ENCODE assay signal across 33 cellular contexts in genomic region chr3:50926868-50927267, GRCh38.
DNase-seq lines count a peak whose midpoint lies in the region; ATAC-seq and TF ChIP-seq lines count a peak whose summit lies in the region.
"Had no signal": no experiment of that assay in that cellular context is flagged by ENCODE, and none has a peak within 500 bp of the region (broad histone marks: within the 10 kb centered on the region; RNA-seq: fewer than 3 reads in every experiment).

No MANE protein-coding gene starts in this region.

- no peak overlapping the region for H3K23ac ChIP-seq in mesendoderm (ENCODE audit: low read length)

- no peak overlapping the region for H2AK5ac ChIP-seq in mesendoderm (ENCODE audit: low read length)

- H3K18ac ChIP-seq in mesendoderm (ENCODE audit: low read length), result no peak overlapping the region

- peaks cover 6% of the 10 kb centered on the region for H3K4me1 ChIP-seq in CD8-positive, alpha-beta T cell (ENCODE audit: insufficient read depth, low read length)
- peaks cover 8% of the 10 kb centered on the region for H3K4me1 ChIP-seq in mesendoderm (ENCODE audit: control insufficient read depth, low read depth, low read length)
- no peaks in the 10 kb centered on the region for H3K4me1 ChIP-seq in psoas muscle
- H3K4me1 ChIP-seq: BLaER1 treated with 17β-estradiol and CSF1 and Interleukin-3, amounts not matched to agents 10 nM and 100 nM; Caco-2; heart right ventricle; SJCRH30; transverse colon had no signal

- H3K9me3 Mint-ChIP-seq in CD8-positive, alpha-beta T cell, result no peaks in the 10 kb centered on the region
- no peaks in the 10 kb centered on the region for H3K9me3 Mint-ChIP-seq in activated T-helper 17 cell treated with anti-CD3 and anti-CD28 coated beads, Interleukin-2, amount 50 U/mL, for 72 hours
- H3K9me3 Mint-ChIP-seq: activated CD4-positive, alpha-beta T cell treated with anti-CD3 and anti-CD28 coated beads, Interleukin-2, amount 10 ng/mL, durations not matched to agents 24 days and 14 days; activated T-cell treated with anti-CD3 and anti-CD28 coated beads, Interleukin-2, amount 50 U/mL, for 4 hours; natural killer cell treated with Interleukin-12 subunit alpha and Interleukin-12 subunit beta and Interleukin-15 and Interleukin-18, amount 100 ng/mL, for 72 hours had no signal

- H3K79me1 ChIP-seq in mesendoderm (ENCODE audit: low read length), result no peaks in the 10 kb centered on the region

- H3K9me3 ChIP-seq in CD8-positive, alpha-beta T cell (ENCODE audit: low read length), result no peaks in the 10 kb centered on the region
- H3K9me3 ChIP-seq in psoas muscle, result no peaks in the 10 kb centered on the region
- H3K9me3 ChIP-seq: Caco-2, mucosa of descending colon, SJCRH30, transverse colon had no signal

- no peak for TF ChIP-seq CTCF in CD8-positive, alpha-beta T cell (IDR thresholded peaks at IDR 0.05)
- no peak for TF ChIP-seq CTCF in psoas muscle (IDR thresholded peaks at IDR 0.05)

- no peak overlapping the region for H3K4me3 ChIP-seq in CD8-positive, alpha-beta T cell (ENCODE audit: low read depth, low read length)
- H3K4me3 ChIP-seq in mesendoderm (ENCODE audit: low read length) (no peak overlapping the region), psoas muscle (no peak overlapping the region)
- H3K4me3 ChIP-seq: BLaER1 treated with 17β-estradiol and CSF1 and Interleukin-3, amounts not matched to agents 10 nM and 100 nM; heart right ventricle; lung; mucosa of descending colon; SJCRH30; transverse colon had no signal

- H3K4me1 Mint-ChIP-seq in CD8-positive, alpha-beta T cell (ENCODE audit: low read depth), result peaks cover 9% of the 10 kb centered on the region
- peaks cover 5% of the 10 kb centered on the region for H3K4me1 Mint-ChIP-seq in activated T-helper 17 cell treated with anti-CD3 and anti-CD28 coated beads, Interleukin-2, amount 50 U/mL, for 72 hours
- H3K4me1 Mint-ChIP-seq: stimulated activated memory B cell treated with anti-CD40 and anti-IgM and Interleukin-4, amounts not matched to agents 10 μg/mL and 1 μg/mL and 100 μg/mL, for 72 hours had no signal

- peak overlapping the region; percentile 80 for H3K56ac ChIP-seq in mesendoderm (ENCODE audit: low read length)

- no peak for DNase-seq in CD8-positive, alpha-beta T cell
- DNase-seq in HT1080 (ENCODE audit: low read depth), result peak; percentile 7
- peak; percentile 94 for DNase-seq in mesendoderm
- DNase-seq in EL, result no peak
- DNase-seq in psoas muscle, result no peak
- DNase-seq: activated CD4-positive, alpha-beta T cell treated with anti-CD3 and anti-CD28 coated beads, Interleukin-2, amount 10 ng/mL, durations not matched to agents 24 days and 14 days; activated naive CD4-positive, alpha-beta T cell treated with anti-CD3 and anti-CD28 coated beads, Interleukin-2, amount 50 U/mL, for 16 hours; activated T-cell treated with anti-CD3 and anti-CD28 coated beads, Interleukin-2, amount 50 U/mL, for 4 hours; amygdala; brain microvascular endothelial cell; Caco-2; cerebellar nuclear complex; dermis blood vessel endothelial cell; DMS53; GOT3; heart right ventricle; mucosa of descending colon; NCI-H1436 treated with DMSO at 0.1 percent for 48 hours; NCI-H2081 treated with DMSO at 0.1 percent for 48 hours; NCI-H446; NCI-H774; SJCRH30; SW 1271; T1000; transverse colon; WERI-Rb-1 had no signal

- H3K27me3 Mint-ChIP-seq in CD8-positive, alpha-beta T cell (ENCODE audit: low read depth), result peaks cover 15% of the 10 kb centered on the region
- peaks cover 28% of the 10 kb centered on the region for H3K27me3 Mint-ChIP-seq in activated T-helper 17 cell treated with anti-CD3 and anti-CD28 coated beads, Interleukin-2, amount 50 U/mL, for 72 hours

- intact Hi-C loops in CD8-positive, alpha-beta T cell (cut with DNase I, micrococcal nuclease), result no loop called here
- intact Hi-C loops in psoas muscle (cut with DNase I), result no loop called here

- H3K27ac ChIP-seq in CD8-positive, alpha-beta T cell (ENCODE audit: low read depth, low read length), result no peak overlapping the region
- H3K27ac ChIP-seq in mesendoderm (ENCODE audit: low read depth, low read length) (peak overlapping the region; percentile 67), psoas muscle (no peak overlapping the region)
- H3K27ac ChIP-seq: BLaER1 treated with 17β-estradiol and CSF1 and Interleukin-3, amounts not matched to agents 10 nM and 100 nM; brain microvascular endothelial cell; heart right ventricle; SJCRH30; transverse colon; WERI-Rb-1 had no signal

- H2BK120ac ChIP-seq in mesendoderm (ENCODE audit: low read depth, low read length), result no peak overlapping the region

- no peak overlapping the region for H4K5ac ChIP-seq in mesendoderm (ENCODE audit: low read length)

- CTCF ChIA-PET in CD8-positive, alpha-beta T cell (lab: Charles Lee), result no interaction called here

- H3K36me3 ChIP-seq in CD8-positive, alpha-beta T cell (ENCODE audit: insufficient read depth, low read length), result no peaks in the 10 kb centered on the region
- no peaks in the 10 kb centered on the region for H3K36me3 ChIP-seq in mesendoderm (ENCODE audit: control insufficient read depth, insufficient read depth, low read length)
- no peaks in the 10 kb centered on the region for H3K36me3 ChIP-seq in psoas muscle (ENCODE audit: insufficient read depth in 1 of 2, low read depth in 1 of 2)
- H3K36me3 ChIP-seq: BLaER1 treated with 17β-estradiol and CSF1 and Interleukin-3, amounts not matched to agents 10 nM and 100 nM; brain microvascular endothelial cell; heart right ventricle; SJCRH30; transverse colon; WERI-Rb-1 had no signal

- H3K4me2 ChIP-seq in mesendoderm (ENCODE audit: low read length), result no peak overlapping the region
- H3K4me2 ChIP-seq: BLaER1 treated with 17β-estradiol and CSF1 and Interleukin-3, amounts not matched to agents 10 nM and 100 nM had no signal

- POLR2A ChIA-PET in CD8-positive, alpha-beta T cell (lab: Charles Lee), result no interaction called here

- WGBS in mesendoderm (ENCODE audit: extremely low coverage, insufficient coverage, low lambda C conversion rate), result no CpG with 5 or more reads among the region's 2 CpGs
- 4 to 11% (median 9%) methylated on average over 2 of the region's 2 CpGs for WGBS in psoas muscle, 3 donors

- no peak for ATAC-seq in CD8-positive, alpha-beta T cell
- peak; percentile 31 for ATAC-seq in activated T-helper 17 cell treated with anti-CD3 and anti-CD28 coated beads, Interleukin-2, amount 50 U/mL, for 72 hours (replicated peaks)
- ATAC-seq in GM21447 (IDR thresholded peaks at IDR 0.05; ENCODE audit: unreplicated experiment) (no peak), GM18868 (IDR thresholded peaks at IDR 0.05; ENCODE audit: unreplicated experiment) (no peak), psoas muscle (no peak)
- ATAC-seq: activated T-cell treated with anti-CD3 and anti-CD28 coated beads, Interleukin-2, amount 50 U/mL, for 4 hours; heart right ventricle; mucosa of descending colon; natural killer cell treated with Interleukin-12 subunit alpha and Interleukin-12 subunit beta and Interleukin-15 and Interleukin-18, amount 100 ng/mL, for 72 hours; stimulated activated memory B cell treated with anti-CD40 and anti-IgM and Interleukin-4, amounts not matched to agents 10 μg/mL and 1 μg/mL and 100 μg/mL, for 72 hours had no signal

- no peak overlapping the region for H4K8ac ChIP-seq in mesendoderm (ENCODE audit: low read depth, low read length)

- no peak overlapping the region for H3K4me3 Mint-ChIP-seq in CD8-positive, alpha-beta T cell
- H3K4me3 Mint-ChIP-seq in activated T-helper 17 cell treated with anti-CD3 and anti-CD28 coated beads, Interleukin-2, amount 50 U/mL, for 72 hours, result no peak overlapping the region
- H3K4me3 Mint-ChIP-seq: activated CD4-positive, alpha-beta T cell treated with anti-CD3 and anti-CD28 coated beads, Interleukin-2, amount 10 ng/mL, durations not matched to agents 24 days and 14 days; activated T-cell treated with anti-CD3 and anti-CD28 coated beads, Interleukin-2, amount 50 U/mL, for 4 hours; natural killer cell treated with Interleukin-12 subunit alpha and Interleukin-12 subunit beta and Interleukin-15 and Interleukin-18, amount 100 ng/mL, for 72 hours; stimulated activated memory B cell treated with anti-CD40 and anti-IgM and Interleukin-4, amounts not matched to agents 10 μg/mL and 1 μg/mL and 100 μg/mL, for 72 hours had no signal

- peak overlapping the region; percentile 90 for H2BK5ac ChIP-seq in mesendoderm (ENCODE audit: low read length)

- H3K4ac ChIP-seq in mesendoderm (ENCODE audit: low read depth, low read length), result no peak overlapping the region

- H3K36me3 Mint-ChIP-seq in CD8-positive, alpha-beta T cell, result no peaks in the 10 kb centered on the region
- no peaks in the 10 kb centered on the region for H3K36me3 Mint-ChIP-seq in activated T-helper 17 cell treated with anti-CD3 and anti-CD28 coated beads, Interleukin-2, amount 50 U/mL, for 72 hours (ENCODE audit: low read depth)
- H3K36me3 Mint-ChIP-seq: natural killer cell treated with Interleukin-12 subunit alpha and Interleukin-12 subunit beta and Interleukin-15 and Interleukin-18, amount 100 ng/mL, for 72 hours; stimulated activated memory B cell treated with anti-CD40 and anti-IgM and Interleukin-4, amounts not matched to agents 10 μg/mL and 1 μg/mL and 100 μg/mL, for 72 hours had no signal

- no peaks in the 10 kb centered on the region for H3K79me2 ChIP-seq in mesendoderm (ENCODE audit: control insufficient read depth, insufficient read depth, low read length)

- H2BK15ac ChIP-seq in mesendoderm (replicated peaks; ENCODE audit: low read depth), result no peak overlapping the region

- peak overlapping the region; percentile 52 for H3K27ac Mint-ChIP-seq in CD8-positive, alpha-beta T cell
- no peak overlapping the region for H3K27ac Mint-ChIP-seq in activated T-helper 17 cell treated with anti-CD3 and anti-CD28 coated beads, Interleukin-2, amount 50 U/mL, for 72 hours
- H3K27ac Mint-ChIP-seq: activated CD4-positive, alpha-beta T cell treated with anti-CD3 and anti-CD28 coated beads, Interleukin-2, amount 10 ng/mL, durations not matched to agents 24 days and 14 days; natural killer cell treated with Interleukin-12 subunit alpha and Interleukin-12 subunit beta and Interleukin-15 and Interleukin-18, amount 100 ng/mL, for 72 hours; stimulated activated memory B cell treated with anti-CD40 and anti-IgM and Interleukin-4, amounts not matched to agents 10 μg/mL and 1 μg/mL and 100 μg/mL, for 72 hours had no signal

- no peaks in the 10 kb centered on the region for H3K27me3 ChIP-seq in CD8-positive, alpha-beta T cell (ENCODE audit: insufficient read depth, low read length)
- H3K27me3 ChIP-seq in mesendoderm (ENCODE audit: insufficient read depth, low read length, poor library complexity), result no peaks in the 10 kb centered on the region
- H3K27me3 ChIP-seq in psoas muscle (ENCODE audit: insufficient read depth in 3 of 3, low read length in 2 of 3), result no peaks in the 10 kb centered on the region
- H3K27me3 ChIP-seq: BLaER1 treated with 17β-estradiol and CSF1 and Interleukin-3, amounts not matched to agents 10 nM and 100 nM; brain microvascular endothelial cell; heart right ventricle; transverse colon had no signal

- H3K9ac ChIP-seq in mesendoderm (ENCODE audit: low read length), result peak overlapping the region; percentile 21
- H3K9ac ChIP-seq: BLaER1 treated with 17β-estradiol and CSF1 and Interleukin-3, amounts not matched to agents 10 nM and 100 nM had no signal

Comparison
In these comparisons a context has a peak if more than half of its experiments do, and no peak if none do; other contexts are left out.
1. DNase-seq: peak in HT1080 (single experiment) and mesendoderm (single experiment); none in CD8-positive, alpha-beta T cell (0 of 7), EL (single experiment) and psoas muscle (0 of 2).